ENCODE assay signal across 1 cellular context in genomic region chr12:50224026-50224692, GRCh38.
A peak's percentile ranks its signal among the peaks of the same experiment; 100 is the strongest.
TF ChIP-seq lines count a peak whose summit lies in the region.

No MANE protein-coding gene starts in this region.

TF ChIP-seq in GM12878, 131 proteins besides CTCF, POLR2A, EP300 and RAD21 (continued from another document and continues in another):
- TF ChIP-seq, protein P1, sequence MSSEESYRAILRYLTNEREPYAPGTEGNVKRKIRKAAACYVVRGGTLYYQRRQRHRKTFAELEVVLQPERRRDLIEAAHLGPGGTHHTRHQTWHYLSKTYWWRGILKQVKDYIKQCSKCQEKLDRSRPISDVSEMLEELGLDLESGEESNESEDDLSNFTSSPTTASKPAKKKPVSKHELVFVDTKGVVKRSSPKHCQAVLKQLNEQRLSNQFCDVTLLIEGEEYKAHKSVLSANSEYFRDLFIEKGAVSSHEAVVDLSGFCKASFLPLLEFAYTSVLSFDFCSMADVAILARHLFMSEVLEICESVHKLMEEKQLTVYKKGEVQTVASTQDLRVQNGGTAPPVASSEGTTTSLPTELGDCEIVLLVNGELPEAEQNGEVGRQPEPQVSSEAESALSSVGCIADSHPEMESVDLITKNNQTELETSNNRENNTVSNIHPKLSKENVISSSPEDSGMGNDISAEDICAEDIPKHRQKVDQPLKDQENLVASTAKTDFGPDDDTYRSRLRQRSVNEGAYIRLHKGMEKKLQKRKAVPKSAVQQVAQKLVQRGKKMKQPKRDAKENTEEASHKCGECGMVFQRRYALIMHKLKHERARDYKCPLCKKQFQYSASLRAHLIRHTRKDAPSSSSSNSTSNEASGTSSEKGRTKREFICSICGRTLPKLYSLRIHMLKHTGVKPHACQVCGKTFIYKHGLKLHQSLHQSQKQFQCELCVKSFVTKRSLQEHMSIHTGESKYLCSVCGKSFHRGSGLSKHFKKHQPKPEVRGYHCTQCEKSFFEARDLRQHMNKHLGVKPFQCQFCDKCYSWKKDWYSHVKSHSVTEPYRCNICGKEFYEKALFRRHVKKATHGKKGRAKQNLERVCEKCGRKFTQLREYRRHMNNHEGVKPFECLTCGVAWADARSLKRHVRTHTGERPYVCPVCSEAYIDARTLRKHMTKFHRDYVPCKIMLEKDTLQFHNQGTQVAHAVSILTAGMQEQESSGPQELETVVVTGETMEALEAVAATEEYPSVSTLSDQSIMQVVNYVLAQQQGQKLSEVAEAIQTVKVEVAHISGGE (CRISPR knock-in tag; IDR thresholded peaks at IDR 0.05), result no peak
- TF ChIP-seq, protein P2, sequence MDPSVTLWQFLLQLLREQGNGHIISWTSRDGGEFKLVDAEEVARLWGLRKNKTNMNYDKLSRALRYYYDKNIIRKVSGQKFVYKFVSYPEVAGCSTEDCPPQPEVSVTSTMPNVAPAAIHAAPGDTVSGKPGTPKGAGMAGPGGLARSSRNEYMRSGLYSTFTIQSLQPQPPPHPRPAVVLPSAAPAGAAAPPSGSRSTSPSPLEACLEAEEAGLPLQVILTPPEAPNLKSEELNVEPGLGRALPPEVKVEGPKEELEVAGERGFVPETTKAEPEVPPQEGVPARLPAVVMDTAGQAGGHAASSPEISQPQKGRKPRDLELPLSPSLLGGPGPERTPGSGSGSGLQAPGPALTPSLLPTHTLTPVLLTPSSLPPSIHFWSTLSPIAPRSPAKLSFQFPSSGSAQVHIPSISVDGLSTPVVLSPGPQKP (IDR thresholded peaks at IDR 0.05; ENCODE audit: low read depth, low read length), result no peak
- TF ChIP-seq, protein P3, sequence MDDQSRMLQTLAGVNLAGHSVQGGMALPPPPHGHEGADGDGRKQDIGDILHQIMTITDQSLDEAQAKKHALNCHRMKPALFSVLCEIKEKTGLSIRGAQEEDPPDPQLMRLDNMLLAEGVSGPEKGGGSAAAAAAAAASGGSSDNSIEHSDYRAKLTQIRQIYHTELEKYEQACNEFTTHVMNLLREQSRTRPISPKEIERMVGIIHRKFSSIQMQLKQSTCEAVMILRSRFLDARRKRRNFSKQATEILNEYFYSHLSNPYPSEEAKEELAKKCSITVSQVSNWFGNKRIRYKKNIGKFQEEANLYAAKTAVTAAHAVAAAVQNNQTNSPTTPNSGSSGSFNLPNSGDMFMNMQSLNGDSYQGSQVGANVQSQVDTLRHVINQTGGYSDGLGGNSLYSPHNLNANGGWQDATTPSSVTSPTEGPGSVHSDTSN (IDR thresholded peaks at IDR 0.05; ENCODE audit: insufficient replicate concordance, low read depth, low read length), result peak; percentile 51
- TF ChIP-seq BCL11A (IDR thresholded peaks at IDR 0.05; ENCODE audit: low read depth, low read length) (0 out of 2 replicates have a peak, but pooled peaks have one; percentile 54), ZNF274 (IDR thresholded peaks at IDR 0.05; ENCODE audit: insufficient read depth, insufficient read length) (no peak), ZNF217 (IDR thresholded peaks at IDR 0.05) (no peak), IRF3 (IDR thresholded peaks at IDR 0.05) (no peak), NR2F1 (conservative IDR thresholded peaks at IDR 0.05) (peak; percentile 58), MEF2A (IDR thresholded peaks at IDR 0.05; ENCODE audit: insufficient read depth, low read depth, low read length) (no peak), TCF3 (IDR thresholded peaks at IDR 0.05; ENCODE audit: borderline replicate concordance, insufficient read depth, low read depth, low read length) (no peak), GABPA (IDR thresholded peaks at IDR 0.05; ENCODE audit: low read depth) (no peak), SUZ12 (IDR thresholded peaks at IDR 0.05; ENCODE audit: unreplicated experiment) (no peak), NRF1 (conservative IDR thresholded peaks at IDR 0.05; ENCODE audit: low read depth, low read length) (no peak), E2F4 (IDR thresholded peaks at IDR 0.05; ENCODE audit: low read depth, low read length) (no peak), RBBP5 (conservative IDR thresholded peaks at IDR 0.05) (no peak), SIN3A (IDR thresholded peaks at IDR 0.05; ENCODE audit: low read depth, low read length) (no peak), ZSCAN29 (IDR thresholded peaks at IDR 0.05) (no peak), ATF7 (IDR thresholded peaks at IDR 0.05; ENCODE audit: low read depth) (peak; percentile 79), EED (IDR thresholded peaks at IDR 0.05; ENCODE audit: low read depth) (0 out of 2 replicates have a peak, but pooled peaks have one; percentile 36), ZNF622 (IDR thresholded peaks at IDR 0.05) (no peak), SP1 (IDR thresholded peaks at IDR 0.05; ENCODE audit: low read depth, low read length) (peak; percentile 23), CHD2 (IDR thresholded peaks at IDR 0.05; ENCODE audit: borderline replicate concordance, low read depth, low read length) (no peak), RUNX3 (IDR thresholded peaks at IDR 0.05; ENCODE audit: low read length) (peak; percentile 90), ESRRA (IDR thresholded peaks at IDR 0.05; ENCODE audit: low read length) (no peak), SUPT20H (IDR thresholded peaks at IDR 0.05; ENCODE audit: borderline replicate concordance, control insufficient read depth, low read depth, low read length) (no peak), SIX5 (IDR thresholded peaks at IDR 0.05; ENCODE audit: low read depth, low read length, severe bottlenecking) (no peak), SMAD5 (IDR thresholded peaks at IDR 0.05; ENCODE audit: low read depth) (no peak), POU2F2 (IDR thresholded peaks at IDR 0.05; ENCODE audit: borderline replicate concordance, low read depth, low read length) (no peak)
- TF ChIP-seq, protein P4, sequence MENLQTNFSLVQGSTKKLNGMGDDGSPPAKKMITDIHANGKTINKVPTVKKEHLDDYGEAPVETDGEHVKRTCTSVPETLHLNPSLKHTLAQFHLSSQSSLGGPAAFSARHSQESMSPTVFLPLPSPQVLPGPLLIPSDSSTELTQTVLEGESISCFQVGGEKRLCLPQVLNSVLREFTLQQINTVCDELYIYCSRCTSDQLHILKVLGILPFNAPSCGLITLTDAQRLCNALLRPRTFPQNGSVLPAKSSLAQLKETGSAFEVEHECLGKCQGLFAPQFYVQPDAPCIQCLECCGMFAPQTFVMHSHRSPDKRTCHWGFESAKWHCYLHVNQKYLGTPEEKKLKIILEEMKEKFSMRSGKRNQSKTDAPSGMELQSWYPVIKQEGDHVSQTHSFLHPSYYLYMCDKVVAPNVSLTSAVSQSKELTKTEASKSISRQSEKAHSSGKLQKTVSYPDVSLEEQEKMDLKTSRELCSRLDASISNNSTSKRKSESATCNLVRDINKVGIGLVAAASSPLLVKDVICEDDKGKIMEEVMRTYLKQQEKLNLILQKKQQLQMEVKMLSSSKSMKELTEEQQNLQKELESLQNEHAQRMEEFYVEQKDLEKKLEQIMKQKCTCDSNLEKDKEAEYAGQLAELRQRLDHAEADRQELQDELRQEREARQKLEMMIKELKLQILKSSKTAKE (IDR thresholded peaks at IDR 0.05; ENCODE audit: low read depth, poor library complexity, severe bottlenecking), result peak; percentile 23
- TF ChIP-seq, protein P5, sequence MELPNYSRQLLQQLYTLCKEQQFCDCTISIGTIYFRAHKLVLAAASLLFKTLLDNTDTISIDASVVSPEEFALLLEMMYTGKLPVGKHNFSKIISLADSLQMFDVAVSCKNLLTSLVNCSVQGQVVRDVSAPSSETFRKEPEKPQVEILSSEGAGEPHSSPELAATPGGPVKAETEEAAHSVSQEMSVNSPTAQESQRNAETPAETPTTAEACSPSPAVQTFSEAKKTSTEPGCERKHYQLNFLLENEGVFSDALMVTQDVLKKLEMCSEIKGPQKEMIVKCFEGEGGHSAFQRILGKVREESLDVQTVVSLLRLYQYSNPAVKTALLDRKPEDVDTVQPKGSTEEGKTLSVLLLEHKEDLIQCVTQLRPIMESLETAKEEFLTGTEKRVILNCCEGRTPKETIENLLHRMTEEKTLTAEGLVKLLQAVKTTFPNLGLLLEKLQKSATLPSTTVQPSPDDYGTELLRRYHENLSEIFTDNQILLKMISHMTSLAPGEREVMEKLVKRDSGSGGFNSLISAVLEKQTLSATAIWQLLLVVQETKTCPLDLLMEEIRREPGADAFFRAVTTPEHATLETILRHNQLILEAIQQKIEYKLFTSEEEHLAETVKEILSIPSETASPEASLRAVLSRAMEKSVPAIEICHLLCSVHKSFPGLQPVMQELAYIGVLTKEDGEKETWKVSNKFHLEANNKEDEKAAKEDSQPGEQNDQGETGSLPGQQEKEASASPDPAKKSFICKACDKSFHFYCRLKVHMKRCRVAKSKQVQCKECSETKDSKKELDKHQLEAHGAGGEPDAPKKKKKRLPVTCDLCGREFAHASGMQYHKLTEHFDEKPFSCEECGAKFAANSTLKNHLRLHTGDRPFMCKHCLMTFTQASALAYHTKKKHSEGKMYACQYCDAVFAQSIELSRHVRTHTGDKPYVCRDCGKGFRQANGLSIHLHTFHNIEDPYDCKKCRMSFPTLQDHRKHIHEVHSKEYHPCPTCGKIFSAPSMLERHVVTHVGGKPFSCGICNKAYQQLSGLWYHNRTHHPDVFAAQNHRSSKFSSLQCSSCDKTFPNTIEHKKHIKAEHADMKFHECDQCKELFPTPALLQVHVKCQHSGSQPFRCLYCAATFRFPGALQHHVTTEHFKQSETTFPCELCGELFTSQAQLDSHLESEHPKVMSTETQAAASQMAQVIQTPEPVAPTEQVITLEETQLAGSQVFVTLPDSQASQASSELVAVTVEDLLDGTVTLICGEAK (IDR thresholded peaks at IDR 0.05; ENCODE audit: borderline replicate concordance), result no peak
- TF ChIP-seq, protein P6, sequence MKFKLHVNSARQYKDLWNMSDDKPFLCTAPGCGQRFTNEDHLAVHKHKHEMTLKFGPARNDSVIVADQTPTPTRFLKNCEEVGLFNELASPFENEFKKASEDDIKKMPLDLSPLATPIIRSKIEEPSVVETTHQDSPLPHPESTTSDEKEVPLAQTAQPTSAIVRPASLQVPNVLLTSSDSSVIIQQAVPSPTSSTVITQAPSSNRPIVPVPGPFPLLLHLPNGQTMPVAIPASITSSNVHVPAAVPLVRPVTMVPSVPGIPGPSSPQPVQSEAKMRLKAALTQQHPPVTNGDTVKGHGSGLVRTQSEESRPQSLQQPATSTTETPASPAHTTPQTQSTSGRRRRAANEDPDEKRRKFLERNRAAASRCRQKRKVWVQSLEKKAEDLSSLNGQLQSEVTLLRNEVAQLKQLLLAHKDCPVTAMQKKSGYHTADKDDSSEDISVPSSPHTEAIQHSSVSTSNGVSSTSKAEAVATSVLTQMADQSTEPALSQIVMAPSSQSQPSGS (IDR thresholded peaks at IDR 0.05; ENCODE audit: low read length), result peak; percentile 41; the same call in 1 of the 2 replicates
- TF ChIP-seq, protein P7, sequence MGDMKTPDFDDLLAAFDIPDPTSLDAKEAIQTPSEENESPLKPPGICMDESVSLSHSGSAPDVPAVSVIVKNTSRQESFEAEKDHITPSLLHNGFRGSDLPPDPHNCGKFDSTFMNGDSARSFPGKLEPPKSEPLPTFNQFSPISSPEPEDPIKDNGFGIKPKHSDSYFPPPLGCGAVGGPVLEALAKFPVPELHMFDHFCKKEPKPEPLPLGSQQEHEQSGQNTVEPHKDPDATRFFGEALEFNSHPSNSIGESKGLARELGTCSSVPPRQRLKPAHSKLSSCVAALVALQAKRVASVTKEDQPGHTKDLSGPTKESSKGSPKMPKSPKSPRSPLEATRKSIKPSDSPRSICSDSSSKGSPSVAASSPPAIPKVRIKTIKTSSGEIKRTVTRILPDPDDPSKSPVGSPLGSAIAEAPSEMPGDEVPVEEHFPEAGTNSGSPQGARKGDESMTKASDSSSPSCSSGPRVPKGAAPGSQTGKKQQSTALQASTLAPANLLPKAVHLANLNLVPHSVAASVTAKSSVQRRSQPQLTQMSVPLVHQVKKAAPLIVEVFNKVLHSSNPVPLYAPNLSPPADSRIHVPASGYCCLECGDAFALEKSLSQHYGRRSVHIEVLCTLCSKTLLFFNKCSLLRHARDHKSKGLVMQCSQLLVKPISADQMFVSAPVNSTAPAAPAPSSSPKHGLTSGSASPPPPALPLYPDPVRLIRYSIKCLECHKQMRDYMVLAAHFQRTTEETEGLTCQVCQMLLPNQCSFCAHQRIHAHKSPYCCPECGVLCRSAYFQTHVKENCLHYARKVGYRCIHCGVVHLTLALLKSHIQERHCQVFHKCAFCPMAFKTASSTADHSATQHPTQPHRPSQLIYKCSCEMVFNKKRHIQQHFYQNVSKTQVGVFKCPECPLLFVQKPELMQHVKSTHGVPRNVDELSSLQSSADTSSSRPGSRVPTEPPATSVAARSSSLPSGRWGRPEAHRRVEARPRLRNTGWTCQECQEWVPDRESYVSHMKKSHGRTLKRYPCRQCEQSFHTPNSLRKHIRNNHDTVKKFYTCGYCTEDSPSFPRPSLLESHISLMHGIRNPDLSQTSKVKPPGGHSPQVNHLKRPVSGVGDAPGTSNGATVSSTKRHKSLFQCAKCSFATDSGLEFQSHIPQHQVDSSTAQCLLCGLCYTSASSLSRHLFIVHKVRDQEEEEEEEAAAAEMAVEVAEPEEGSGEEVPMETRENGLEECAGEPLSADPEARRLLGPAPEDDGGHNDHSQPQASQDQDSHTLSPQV (IDR thresholded peaks at IDR 0.05), result no peak
- TF ChIP-seq, protein P8, sequence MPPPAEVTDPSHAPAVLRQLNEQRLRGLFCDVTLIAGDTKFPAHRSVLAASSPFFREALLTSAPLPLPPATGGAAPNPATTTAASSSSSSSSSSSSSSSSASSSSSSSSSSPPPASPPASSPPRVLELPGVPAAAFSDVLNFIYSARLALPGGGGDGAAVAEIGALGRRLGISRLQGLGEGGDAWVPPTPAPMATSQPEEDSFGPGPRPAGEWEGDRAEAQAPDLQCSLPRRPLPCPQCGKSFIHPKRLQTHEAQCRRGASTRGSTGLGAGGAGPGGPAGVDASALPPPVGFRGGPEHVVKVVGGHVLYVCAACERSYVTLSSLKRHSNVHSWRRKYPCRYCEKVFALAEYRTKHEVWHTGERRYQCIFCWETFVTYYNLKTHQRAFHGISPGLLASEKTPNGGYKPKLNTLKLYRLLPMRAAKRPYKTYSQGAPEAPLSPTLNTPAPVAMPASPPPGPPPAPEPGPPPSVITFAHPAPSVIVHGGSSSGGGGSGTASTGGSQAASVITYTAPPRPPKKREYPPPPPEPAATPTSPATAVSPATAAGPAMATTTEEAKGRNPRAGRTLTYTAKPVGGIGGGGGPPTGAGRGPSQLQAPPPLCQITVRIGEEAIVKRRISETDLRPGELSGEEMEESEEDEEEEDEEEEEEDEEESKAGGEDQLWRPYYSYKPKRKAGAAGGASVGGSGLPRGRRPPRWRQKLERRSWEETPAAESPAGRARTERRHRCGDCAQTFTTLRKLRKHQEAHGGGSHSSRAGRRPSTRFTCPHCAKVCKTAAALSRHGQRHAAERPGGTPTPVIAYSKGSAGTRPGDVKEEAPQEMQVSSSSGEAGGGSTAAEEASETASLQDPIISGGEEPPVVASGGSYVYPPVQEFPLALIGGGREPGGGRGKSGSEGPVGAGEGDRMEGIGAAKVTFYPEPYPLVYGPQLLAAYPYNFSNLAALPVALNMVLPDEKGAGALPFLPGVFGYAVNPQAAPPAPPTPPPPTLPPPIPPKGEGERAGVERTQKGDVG (CRISPR knock-in tag; IDR thresholded peaks at IDR 0.05), result no peak
